Comparison of ENCODE assay signal across 9 cellular contexts in the genomic region with DNA sequence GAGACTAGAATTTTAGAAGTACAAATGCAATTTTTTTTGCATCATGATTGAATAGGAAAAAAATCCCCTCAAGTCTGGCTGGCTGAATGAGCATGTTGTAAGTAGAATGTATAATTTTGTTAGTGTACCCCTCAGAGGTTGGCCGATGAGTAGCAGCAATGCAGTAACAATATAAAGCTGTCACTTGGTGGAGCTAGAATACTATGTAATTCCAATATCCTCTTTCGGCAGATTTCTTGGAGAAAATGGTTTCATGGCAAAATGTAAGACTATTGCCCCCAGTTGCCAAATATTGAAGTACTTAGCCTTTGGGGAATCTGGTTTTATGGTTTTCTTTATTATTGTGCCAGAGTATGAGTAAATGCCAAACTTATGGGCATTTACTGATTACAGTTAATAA. TPM values are rescaled to one million over a fixed set of nuclear protein-coding genes. Genes with fewer than 3 reads are reported as not detected.
DNase-seq lines count a peak whose midpoint lies in the region; ATAC-seq, FAIRE-seq and TF ChIP-seq lines count a peak whose summit lies in the region.
"Had no signal": no experiment of that assay in that cellular context is flagged by ENCODE, and none has a peak within 500 bp of the region (broad histone marks: within the 10 kb centered on the region; RNA-seq: fewer than 3 reads in every experiment).

No MANE protein-coding gene starts in this region.

- WGBS in K562 (ENCODE audit: insufficient coverage, low coverage, missing lambda C conversion rate), result 4% methylated on average over 2 of the region's 2 CpGs

- H4K20me1 ChIP-seq in K562 (replicated peaks; ENCODE audit: control insufficient read depth, insufficient read depth, low read length), result no peaks in the 10 kb centered on the region

- H3K9ac ChIP-seq in K562 (ENCODE audit: insufficient read depth in 1 of 2, low read depth in 2 of 2, low read length in 2 of 2), result no peak overlapping the region

- H3K9me3 ChIP-seq in K562 (replicated peaks; ENCODE audit: control insufficient read depth, insufficient read depth, low read depth, low read length), result no peaks in the 10 kb centered on the region
- no peaks in the 10 kb centered on the region for H3K9me3 ChIP-seq in effector memory CD4-positive, alpha-beta T cell (ENCODE audit: control insufficient read depth, low read length)

- no peaks in the 10 kb centered on the region for H3K79me2 ChIP-seq in K562 (ENCODE audit: control insufficient read depth, insufficient read depth, low read length)

- no peak overlapping the region for H3K4me3 ChIP-seq in K562
- H3K4me3 ChIP-seq in effector memory CD4-positive, alpha-beta T cell (ENCODE audit: insufficient read depth, low read depth, low read length, poor library complexity, severe bottlenecking), result no peak overlapping the region
- H3K4me3 ChIP-seq: lung had no signal

- H3K9me1 ChIP-seq in K562 (ENCODE audit: control insufficient read depth, insufficient read depth, low read length), result no peaks in the 10 kb centered on the region

- no peak for TF ChIP-seq POLR2A in K562 (conservative IDR thresholded peaks at IDR 0.05)

- CTCF ChIA-PET in K562 (lab: Yijun Ruan, JAX; ENCODE audit: low intra/inter-chr PET ratio), result interaction anchor here (0.6 to 1.8 kb wide), 5 partner anchors 40 to 1892 kb away, joined by 3 to 5 read pairs (median 3); partner anchors contain the start of gene SGO1

- BruUV-seq in K562 (replicated peaks; lab: Mats Ljungman, UMichigan), result no TSS peak

- TF ChIP-seq EP300 in K562 (IDR thresholded peaks at IDR 0.05; ENCODE audit: low read length), result no peak

- H3K4me1 ChIP-seq in K562 (replicated peaks in 1 of 2; ENCODE audit: control insufficient read depth in 2 of 2, insufficient read depth in 2 of 2, low read length in 2 of 2), result no peaks in the 10 kb centered on the region
- H3K4me1 ChIP-seq in effector memory CD4-positive, alpha-beta T cell (ENCODE audit: control insufficient read depth, insufficient read depth, low read length, poor library complexity, severe bottlenecking), result no peaks in the 10 kb centered on the region

- peak; percentile 81 for FAIRE-seq in K562 (lab: Jason Lieb, UNC)

- ATAC-seq in K562, result peak; percentile 97
- no peak for ATAC-seq in GM18502 (IDR thresholded peaks at IDR 0.05; ENCODE audit: poor library complexity, unreplicated experiment)
- no peak for ATAC-seq in GM21737 (IDR thresholded peaks at IDR 0.05; ENCODE audit: unreplicated experiment)

- intact Hi-C loops in K562 (cut with micrococcal nuclease), result loop anchor here (2.0 to 10.0 kb wide), 6 partner anchors 115 to 1891 kb away; no protein-coding TSS in a partner anchor

- POLR2A ChIA-PET in K562 (lab: Yijun Ruan, JAX), result interaction anchor here (0.6 to 0.7 kb wide), 2 partner anchors 225 to 1887 kb away, joined by 3 read pairs; no protein-coding TSS in a partner anchor

- DNase-seq in GM10266 (ENCODE audit: extremely low spot score) (no peak), MV-4-11 (lab: John Stamatoyannopoulos, UW) (peak; percentile 27), K562 (ENCODE audit: extremely low read depth in 1 of 4, low spot score in 3 of 4) (peak in 3 of 4 experiments; percentile 17 to 70 (median 37)), medulla oblongata (ENCODE audit: extremely low spot score) (peak; percentile 54)
- DNase-seq in stimulated activated CD4-positive, alpha-beta T cell treated with anti-CD3 and anti-CD28 coated beads, Interleukin-4, amount 100 ng/mL, for 24 hours, result no peak
- DNase-seq in effector memory CD4-positive, alpha-beta T cell, result no peak

- no peaks in the 10 kb centered on the region for H3K36me3 ChIP-seq in K562 (ENCODE audit: control insufficient read depth, insufficient read depth, low read length)
- no peaks in the 10 kb centered on the region for H3K36me3 ChIP-seq in effector memory CD4-positive, alpha-beta T cell (ENCODE audit: control insufficient read depth, insufficient read depth, low read length)

- no peak overlapping the region for H3K4me2 ChIP-seq in K562 (ENCODE audit: insufficient read depth, low read length)

- in situ Hi-C loops in K562 (cut with MboI), result no loop called here

- TF ChIP-seq RAD21 in K562 (CRISPR knock-in tag; conservative IDR thresholded peaks at IDR 0.05 in 1 of 2, IDR thresholded peaks at IDR 0.05 in 1 of 2), result peak; percentile 88 to 95

- H2AFZ ChIP-seq in K562 (ENCODE audit: low read depth, low read length), result no peak overlapping the region

- H3K27me3 ChIP-seq in K562 (ENCODE audit: control insufficient read depth in 2 of 2, insufficient read depth in 2 of 2, low read length in 2 of 2), result no peaks in the 10 kb centered on the region
- H3K27me3 ChIP-seq in effector memory CD4-positive, alpha-beta T cell (replicated peaks; ENCODE audit: control insufficient read depth, insufficient read depth, low read length, poor library complexity, severe bottlenecking), result no peaks in the 10 kb centered on the region

- TF ChIP-seq CTCF in GM10266 (IDR thresholded peaks at IDR 0.05; ENCODE audit: control insufficient read depth, insufficient read depth, low read depth, missing control alignments), result peak; percentile 51
- peak; percentile 81 to 96 (median 85) for TF ChIP-seq CTCF in K562 (IDR thresholded peaks at IDR 0.05 in 2 of 3, conservative IDR thresholded peaks at IDR 0.05 in 1 of 3; ENCODE audit: insufficient read depth in 2 of 3, low read depth in 1 of 3, low read length in 3 of 3)

- H3K27ac ChIP-seq in K562 (ENCODE audit: extremely low read depth, low read depth, low read length), result no peak overlapping the region
- no peak overlapping the region for H3K27ac ChIP-seq in effector memory CD4-positive, alpha-beta T cell (ENCODE audit: insufficient read depth, low read length, poor library complexity, severe bottlenecking)

TF ChIP-seq in K562, 482 proteins besides CTCF, POLR2A, EP300 and RAD21 (continues in another document):
- TF ChIP-seq ZBTB8A (IDR thresholded peaks at IDR 0.05; ENCODE audit: partially characterized antibody), result no peak
- no peak for TF ChIP-seq DACH1 (IDR thresholded peaks at IDR 0.05; ENCODE audit: partially characterized antibody)
- no peak for TF ChIP-seq FIP1L1 (IDR thresholded peaks at IDR 0.05; ENCODE audit: low read depth, low read length, poor library complexity, severe bottlenecking)
- peak; percentile 70 for TF ChIP-seq SMC3 (conservative IDR thresholded peaks at IDR 0.05; ENCODE audit: insufficient read depth, low read depth, low read length)
- TF ChIP-seq STAT6 (CRISPR knock-in tag; IDR thresholded peaks at IDR 0.05), result no peak
- TF ChIP-seq IRF9 (tag; IDR thresholded peaks at IDR 0.05), result no peak

RNA-seq across cellular contexts. Expression of gene SGO1, which starts 39.8 kb away (rescaled TPM):
- 11.6 and 39.0 TPM in 2 replicates for total RNA-seq in K562 (2011; cell fraction: chromatin; rRNA removed; ENCODE audit: low replicate concordance)
- total RNA-seq in K562 (2011; cell fraction: nucleolus; rRNA removed), result 9.2 and 9.6 TPM in 2 replicates
- total RNA-seq in K562 (2011; cell fraction: nucleoplasm; rRNA removed), result 25.8 and 42.7 TPM in 2 replicates
- 19.6 and 22.1 TPM in 2 replicates for total RNA-seq in K562 (2014; rRNA removed)
- total RNA-seq in K562 (2014; rRNA removed; fragmentation: Illumina TruSeq; extraction: Trizol), result 37.9 and 41.9 TPM in 2 replicates
- total RNA-seq in K562 (2015; rRNA removed; fragmentation: Illumina TruSeq; extraction: Trizol), result 36.8 and 39.1 TPM in 2 replicates
- total RNA-seq in K562 (2021), result 37.4 and 37.7 TPM in 2 replicates
- polyA plus RNA-seq in K562 (2011; rRNA removed), result 18.0 and 20.0 TPM in 2 replicates
- 5.4 and 8.4 TPM in 2 replicates for polyA plus RNA-seq in K562 (2011; cell fraction: cytosol; rRNA removed)
- polyA plus RNA-seq in K562 (2011; cell fraction: nucleus; rRNA removed), result 9.7 and 9.8 TPM in 2 replicates
- 23.7 and 24.2 TPM in 2 replicates for polyA plus RNA-seq in K562 (2012)
- polyA plus RNA-seq in K562 (2014; fragmentation: Illumina TruSeq; extraction: Trizol), result 46.5 and 57.3 TPM in 2 replicates
- 10 to 100 TPM; 13.7 to 17.0 TPM for polyA plus RNA-seq in K562 (2014; fragmentation: Nextera tagmentation; extraction: Ambion mirVana)
- 23.9 and 28.2 TPM in 2 replicates for polyA plus RNA-seq in K562 (2014; rRNA removed)
- 23.6 and 31.6 TPM in 2 replicates for polyA minus RNA-seq in K562 (2011; rRNA and poly(A)+ RNA removed)
- 12.6 and 13.3 TPM in 2 replicates for polyA minus RNA-seq in K562 (2011; cell fraction: cytosol; rRNA and poly(A)+ RNA removed)
- 15.6 and 22.7 TPM in 2 replicates for polyA minus RNA-seq in K562 (2011; cell fraction: nucleus; rRNA and poly(A)+ RNA removed)

Comparison
In these comparisons a context has a peak if more than half of its experiments do, and no peak if none do; other contexts are left out.
1. DNase-seq: peak in MV-4-11 (single experiment), K562 (3 of 4) and medulla oblongata (single experiment); none in GM10266 (single experiment), stimulated activated CD4-positive, alpha-beta T cell treated with anti-CD3 and anti-CD28 coated beads, Interleukin-4, amount 100 ng/mL, for 24 hours (single experiment) and effector memory CD4-positive, alpha-beta T cell (0 of 3).